In genomic region chr16:86337581-86338402, GRCh38 we compare ENCODE assay signal across 1 cellular context.
A peak's percentile ranks its signal among the peaks of the same experiment; 100 is the strongest.
TF ChIP-seq lines count a peak whose summit lies in the region.

No MANE protein-coding gene starts in this region.

TF ChIP-seq in HepG2, 621 proteins besides CTCF, POLR2A, EP300 and RAD21 (continued from another document):
- TF ChIP-seq CREB1 (IDR thresholded peaks at IDR 0.05) (peak; percentile 85), CREB1 (CRISPR knock-in tag; IDR thresholded peaks at IDR 0.05) (no peak), SMAD1 (CRISPR knock-in tag; IDR thresholded peaks at IDR 0.05; ENCODE audit: borderline replicate concordance, low read depth) (no peak), ATF7 (IDR thresholded peaks at IDR 0.05) (peak; percentile 77), ATF7 (CRISPR knock-in tag; IDR thresholded peaks at IDR 0.05) (no peak)
